Comparison of ENCODE assay signal across 8 cellular contexts in the genomic region with DNA sequence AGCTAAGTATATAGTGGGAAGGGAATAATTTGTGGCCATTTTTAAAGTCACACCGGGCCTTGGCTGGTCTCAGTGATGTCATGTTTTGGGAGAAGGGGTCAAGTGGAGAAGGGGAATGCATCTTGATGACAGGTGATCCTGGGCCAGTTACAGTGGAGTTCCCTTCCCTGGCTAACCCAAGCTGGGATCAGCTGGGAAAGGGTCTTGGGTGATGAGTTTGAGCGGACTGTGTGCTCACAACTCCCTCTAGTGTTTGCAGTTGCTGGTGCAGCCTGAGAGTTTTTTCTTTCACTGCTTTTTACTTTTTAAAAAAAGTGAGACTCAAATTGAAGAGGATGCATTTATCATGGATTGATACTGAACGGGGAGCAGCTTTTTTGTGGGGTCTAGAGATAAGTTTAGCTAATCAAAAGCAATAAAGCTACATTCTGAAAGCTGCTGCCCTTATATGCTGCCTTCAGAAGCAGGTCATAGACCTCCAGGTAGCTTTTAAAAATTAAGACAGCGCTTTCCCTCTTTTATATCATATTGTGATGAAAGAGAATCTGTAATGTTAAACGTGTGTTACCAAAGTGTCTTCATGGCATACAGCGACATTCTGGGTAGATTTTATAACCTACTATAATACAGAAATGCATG.
DNase-seq lines count a peak whose midpoint lies in the region; FAIRE-seq and TF ChIP-seq lines count a peak whose summit lies in the region.

No MANE protein-coding gene starts in this region.

- DNase-seq in AG08396 (ENCODE audit: low spot score) (peak; percentile 67), G401 (ENCODE audit: low spot score) (peak; percentile 52), astrocyte of the hippocampus (ENCODE audit: low read depth, low spot score) (peak; percentile 65), islet precursor cell (peak; percentile 67), urothelium cell line (ENCODE audit: low spot score) (peak; percentile 49), T-helper 9 cell (no peak), cerebellar nuclear complex (lab: John Stamatoyannopoulos, UW) (no peak)

- in situ Hi-C loops in G401 (cut with HindIII; ENCODE audit: low sequenced_read_pairs) = no loop called here

- no peak for FAIRE-seq in urothelium cell line (lab: Jason Lieb, UNC)

- TF ChIP-seq CTCF in LNCAP (IDR thresholded peaks at IDR 0.05) = peak; percentile 88

Comparison
In these comparisons a context has a peak if more than half of its experiments do, and no peak if none do; other contexts are left out.
1. DNase-seq: peak in AG08396 (single experiment), G401 (single experiment), astrocyte of the hippocampus (single experiment), islet precursor cell (single experiment) and urothelium cell line (single experiment); none in T-helper 9 cell (single experiment) and cerebellar nuclear complex (0 of 2).